18 cellular contexts compared by ENCODE assay signal in the genomic region with DNA sequence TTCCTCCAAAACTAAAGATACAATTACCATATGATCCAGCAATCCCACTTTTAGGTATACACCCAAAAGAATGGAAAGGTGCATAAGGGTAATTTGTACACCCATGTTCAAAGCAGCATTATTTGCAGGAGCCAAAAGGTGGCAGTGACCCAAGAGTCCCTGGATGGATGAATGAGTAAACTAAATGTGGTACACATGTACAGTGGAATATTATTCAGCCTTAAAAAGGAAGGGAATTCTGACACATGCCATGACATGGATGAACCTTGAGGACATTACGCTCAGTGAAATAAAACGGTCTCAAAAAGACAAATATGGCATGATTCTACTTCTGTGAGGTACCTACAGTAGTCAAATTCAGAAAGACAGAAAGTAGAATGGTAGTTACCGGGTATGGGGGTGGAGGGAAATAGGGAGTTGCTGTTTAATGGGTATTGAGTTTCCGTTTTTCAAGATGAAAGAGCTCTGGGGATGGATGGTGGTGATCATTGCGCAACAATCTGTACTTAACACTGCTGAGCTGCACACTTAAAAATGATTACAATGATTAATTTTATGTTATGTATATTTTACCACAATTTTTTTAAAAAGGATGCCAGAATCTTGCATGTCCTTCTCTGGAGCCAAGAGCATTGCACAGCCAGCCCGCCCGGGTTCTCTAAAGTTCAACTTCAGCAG.
DNase-seq lines count a peak whose midpoint lies in the region; ATAC-seq and TF ChIP-seq lines count a peak whose summit lies in the region.
"Had no signal": no experiment of that assay in that cellular context is flagged by ENCODE, and none has a peak within 500 bp of the region (broad histone marks: within the 10 kb centered on the region; RNA-seq: fewer than 3 reads in every experiment).

No MANE protein-coding gene starts in this region.

- H3K9me3 Mint-ChIP-seq in natural killer cell treated with Interleukin-12 subunit alpha and Interleukin-12 subunit beta and Interleukin-15 and Interleukin-18, amount 100 ng/mL, for 72 hours, result peaks cover 4% of the 10 kb centered on the region
- H3K9me3 Mint-ChIP-seq in natural killer cell, result peaks cover 0 to 2% of the 10 kb centered on the region in 2 donors
- peaks cover 9% of the 10 kb centered on the region for H3K9me3 Mint-ChIP-seq in activated naive CD8-positive, alpha-beta T cell treated with anti-CD3 and anti-CD28 coated beads, Interleukin-2, amount 50 U/mL, for 24 hours
- H3K9me3 Mint-ChIP-seq: T-helper 2 cell treated with Interferon-gamma antibody and Interleukin-4, amounts not matched to agents 5 μg/mL and 100 μg/mL, for 36 hours had no signal

- H3K4me1 Mint-ChIP-seq in natural killer cell treated with Interleukin-12 subunit alpha and Interleukin-12 subunit beta and Interleukin-15 and Interleukin-18, amount 100 ng/mL, for 72 hours (ENCODE audit: low read depth in 2 of 2), result peaks cover 19 to 47% of the 10 kb centered on the region in 2 donors
- H3K4me1 Mint-ChIP-seq in natural killer cell, result peaks cover 42 to 47% of the 10 kb centered on the region in 2 donors
- peaks cover 70% of the 10 kb centered on the region for H3K4me1 Mint-ChIP-seq in activated naive CD8-positive, alpha-beta T cell treated with anti-CD3 and anti-CD28 coated beads, Interleukin-2, amount 50 U/mL, for 24 hours

- H3K27me3 ChIP-seq in esophagus squamous epithelium, result no peaks in the 10 kb centered on the region

- TF ChIP-seq CTCF in natural killer cell (IDR thresholded peaks at IDR 0.05), result no peak
- TF ChIP-seq CTCF in esophagus squamous epithelium (IDR thresholded peaks at IDR 0.05), result no peak

- H3K27ac Mint-ChIP-seq in natural killer cell treated with Interleukin-12 subunit alpha and Interleukin-12 subunit beta and Interleukin-15 and Interleukin-18, amount 100 ng/mL, for 72 hours, result peak overlapping the region; percentile 23 to 51
- H3K27ac Mint-ChIP-seq in natural killer cell, result no peak overlapping the region
- H3K27ac Mint-ChIP-seq in activated naive CD8-positive, alpha-beta T cell treated with anti-CD3 and anti-CD28 coated beads, Interleukin-2, amount 50 U/mL, for 24 hours, result no peak overlapping the region
- H3K27ac Mint-ChIP-seq: T-helper 2 cell treated with Interferon-gamma antibody and Interleukin-4, amounts not matched to agents 5 μg/mL and 100 μg/mL, for 36 hours had no signal

- ATAC-seq in natural killer cell treated with Interleukin-12 subunit alpha and Interleukin-12 subunit beta and Interleukin-15 and Interleukin-18, amount 100 ng/mL, for 72 hours, result no peak
- no peak for ATAC-seq in natural killer cell
- ATAC-seq in GM18907 (IDR thresholded peaks at IDR 0.05; ENCODE audit: unreplicated experiment), result no peak
- no peak for ATAC-seq in GM18498 (IDR thresholded peaks at IDR 0.05; ENCODE audit: unreplicated experiment)
- ATAC-seq in activated naive CD8-positive, alpha-beta T cell treated with anti-CD3 and anti-CD28 coated beads, Interleukin-2, amount 50 U/mL, for 24 hours, result no peak
- ATAC-seq: Panc1 had no signal

- 80 to 82% methylated on average over 7 of the region's 7 CpGs for WGBS in esophagus squamous epithelium, 2 donors

- H3K36me3 Mint-ChIP-seq in natural killer cell treated with Interleukin-12 subunit alpha and Interleukin-12 subunit beta and Interleukin-15 and Interleukin-18, amount 100 ng/mL, for 72 hours, result no peaks in the 10 kb centered on the region
- no peaks in the 10 kb centered on the region for H3K36me3 Mint-ChIP-seq in natural killer cell
- H3K36me3 Mint-ChIP-seq in activated naive CD8-positive, alpha-beta T cell treated with anti-CD3 and anti-CD28 coated beads, Interleukin-2, amount 50 U/mL, for 24 hours (ENCODE audit: low read depth), result peaks cover 19% of the 10 kb centered on the region

- peak overlapping the region in 2 of 4 donors; percentile 13 to 48 for H3K27ac ChIP-seq in esophagus squamous epithelium
- H3K27ac ChIP-seq: psoas muscle had no signal

- DNase-seq in natural killer cell treated with Interleukin-12 subunit alpha and Interleukin-12 subunit beta and Interleukin-15 and Interleukin-18, amount 100 ng/mL, for 72 hours (ENCODE audit: low spot score), result no peak
- DNase-seq in natural killer cell, result no peak
- peak; percentile 20 for DNase-seq in OCI-M1 (lab: John Stamatoyannopoulos, UW)
- DNase-seq in fibroblast of gingiva (ENCODE audit: low read depth), result peak; percentile 43
- DNase-seq in esophagus squamous epithelium (lab: John Stamatoyannopoulos, UW), result no peak
- no peak for DNase-seq in activated naive CD8-positive, alpha-beta T cell treated with anti-CD3 and anti-CD28 coated beads, Interleukin-2, amount 50 U/mL, for 24 hours
- DNase-seq: activated effector memory CD4-positive, alpha-beta T cell treated with Interleukin-2 at 50 U/mL for 16 hours; anterior cingulate cortex; naive thymus-derived CD4-positive, alpha-beta T cell; NCI-H187 treated with DMSO at 0.1 percent for 48 hours; NCI-H510A treated with DMSO at 0.1 percent for 48 hours; psoas muscle; stimulated activated CD4-positive, alpha-beta T cell treated with anti-CD3 and anti-CD28 coated beads, Interleukin-15, amount 100 ng/mL, for 24 hours had no signal

- H3K36me3 ChIP-seq in esophagus squamous epithelium, result no peaks in the 10 kb centered on the region

- no peak overlapping the region for H3K4me3 ChIP-seq in esophagus squamous epithelium
- H3K4me3 ChIP-seq: lung, psoas muscle had no signal

- no peak overlapping the region for H3K4me3 Mint-ChIP-seq in natural killer cell treated with Interleukin-12 subunit alpha and Interleukin-12 subunit beta and Interleukin-15 and Interleukin-18, amount 100 ng/mL, for 72 hours
- no peak overlapping the region for H3K4me3 Mint-ChIP-seq in natural killer cell
- no peak overlapping the region for H3K4me3 Mint-ChIP-seq in activated naive CD8-positive, alpha-beta T cell treated with anti-CD3 and anti-CD28 coated beads, Interleukin-2, amount 50 U/mL, for 24 hours
- H3K4me3 Mint-ChIP-seq: naive thymus-derived CD4-positive, alpha-beta T cell; T-helper 2 cell treated with Interferon-gamma antibody and Interleukin-4, amounts not matched to agents 5 μg/mL and 100 μg/mL, for 36 hours had no signal

- intact Hi-C loops in natural killer cell (cut with micrococcal nuclease), result no loop called here
- intact Hi-C loops in esophagus squamous epithelium (cut with DNase I), result no loop called here

- peaks cover 0 to 11% (median 8%) of the 10 kb centered on the region in 3 donors for H3K4me1 ChIP-seq in esophagus squamous epithelium
- H3K4me1 ChIP-seq: psoas muscle had no signal

- H3K9me3 ChIP-seq in esophagus squamous epithelium, result no peaks in the 10 kb centered on the region
- H3K9me3 ChIP-seq: psoas muscle had no signal

- H3K27me3 Mint-ChIP-seq in natural killer cell treated with Interleukin-12 subunit alpha and Interleukin-12 subunit beta and Interleukin-15 and Interleukin-18, amount 100 ng/mL, for 72 hours, result no peaks in the 10 kb centered on the region
- no peaks in the 10 kb centered on the region for H3K27me3 Mint-ChIP-seq in natural killer cell (ENCODE audit: low read depth in 2 of 2)
- no peaks in the 10 kb centered on the region for H3K27me3 Mint-ChIP-seq in activated naive CD8-positive, alpha-beta T cell treated with anti-CD3 and anti-CD28 coated beads, Interleukin-2, amount 50 U/mL, for 24 hours
- H3K27me3 Mint-ChIP-seq: naive thymus-derived CD4-positive, alpha-beta T cell had no signal

- TF ChIP-seq POLR2A in esophagus squamous epithelium (IDR thresholded peaks at IDR 0.05), result no peak

Comparison
In these comparisons a context has a peak if more than half of its experiments do, and no peak if none do; other contexts are left out.
1. H3K27ac Mint-ChIP-seq: peak in natural killer cell treated with Interleukin-12 subunit alpha and Interleukin-12 subunit beta and Interleukin-15 and Interleukin-18, amount 100 ng/mL, for 72 hours (2 of 2); none in natural killer cell (0 of 2) and activated naive CD8-positive, alpha-beta T cell treated with anti-CD3 and anti-CD28 coated beads, Interleukin-2, amount 50 U/mL, for 24 hours (single experiment).
2. DNase-seq: peak in OCI-M1 (single experiment) and fibroblast of gingiva (single experiment); none in natural killer cell treated with Interleukin-12 subunit alpha and Interleukin-12 subunit beta and Interleukin-15 and Interleukin-18, amount 100 ng/mL, for 72 hours (single experiment), natural killer cell (single experiment), esophagus squamous epithelium (single experiment) and activated naive CD8-positive, alpha-beta T cell treated with anti-CD3 and anti-CD28 coated beads, Interleukin-2, amount 50 U/mL, for 24 hours (single experiment).